Comparison of ENCODE assay signal across 8 cellular contexts in genomic region chr1:161524742-161525250, GRCh38. TPM values are rescaled to one million over a fixed set of nuclear protein-coding genes. Genes with fewer than 3 reads are reported as not detected.
DNase-seq lines count a peak whose midpoint lies in the region; ATAC-seq, FAIRE-seq and TF ChIP-seq lines count a peak whose summit lies in the region.
"Not testable (repeated sequence)": the region's sequence is repeated elsewhere in the genome, so short reads cannot be mapped to it uniquely, and the experiment has no call there.

No MANE protein-coding gene starts in this region.

- not testable (repeated sequence) for H3K79me2 ChIP-seq in OCI-LY1 (ENCODE audit: insufficient read depth, low read length)

- not testable (repeated sequence) for H3K4me1 Mint-ChIP-seq in activated naive CD4-positive, alpha-beta T cell treated with anti-CD3 and anti-CD28 coated beads for 36 hours (ENCODE audit: low read depth)

- not testable (repeated sequence) for H3K9me2 ChIP-seq in OCI-LY1 (ENCODE audit: low read depth, low read length)

- peak overlapping the region; percentile 52 to 80; a peak in 5 of 6 replicates for H3K27ac ChIP-seq in A549
- not testable (repeated sequence) for H3K27ac ChIP-seq in OCI-LY1 (ENCODE audit: low read depth, low read length, poor library complexity, severe bottlenecking); gastrocnemius medialis
- peak overlapping the region; percentile 12 to 88 for H3K27ac ChIP-seq in liver (ENCODE audit: low read depth in 1 of 2, low read length in 2 of 2)

- not testable (repeated sequence) for H3K9ac ChIP-seq in OCI-LY1 (ENCODE audit: low read length); liver (ENCODE audit: low read depth in 1 of 2, low read length in 2 of 2)

- DNase-seq in A549 (ENCODE audit: low read depth in 1 of 2, low spot score in 1 of 2) = peak in 1 of 2 experiments; percentile 51
- peak; percentile 11 for DNase-seq in activated naive CD4-positive, alpha-beta T cell treated with anti-CD3 and anti-CD28 coated beads for 36 hours
- not testable (repeated sequence) for DNase-seq in epithelial cell of proximal tubule (ENCODE audit: low read depth); gastrocnemius medialis

- H3K4me2 ChIP-seq in A549 (peak overlapping the region; percentile 63), OCI-LY1 (ENCODE audit: low read length) (peak overlapping the region; percentile 54; the same call in 1 of the 2 replicates)

- in situ Hi-C loops in gastrocnemius medialis (cut with MboI; ENCODE audit: low sequenced_read_pairs in 4 of 4) = not testable (repeated sequence)

- H3K9me3 Mint-ChIP-seq in activated naive CD4-positive, alpha-beta T cell treated with anti-CD3 and anti-CD28 coated beads for 36 hours = not testable (repeated sequence)

- H3K4me3 ChIP-seq in A549 = peak overlapping the region; percentile 61
- peak overlapping the region; percentile 70 for H3K4me3 ChIP-seq in OCI-LY1 (ENCODE audit: low read depth, low read length, poor library complexity, severe bottlenecking)
- H3K4me3 ChIP-seq in epithelial cell of proximal tubule (ENCODE audit: low read depth, low read length) = peak overlapping the region; percentile 28
- H3K4me3 ChIP-seq in liver (ENCODE audit: low read depth in 1 of 3, low read length in 3 of 3) = not testable (repeated sequence)
- H3K4me3 ChIP-seq in gastrocnemius medialis = peak overlapping the region; percentile 42 to 80 (median 54)

- H3K4me3 Mint-ChIP-seq in activated naive CD4-positive, alpha-beta T cell treated with anti-CD3 and anti-CD28 coated beads for 36 hours = peak overlapping the region; percentile 79

- not testable (repeated sequence) for H3K27ac Mint-ChIP-seq in activated naive CD4-positive, alpha-beta T cell treated with anti-CD3 and anti-CD28 coated beads for 36 hours

- not testable (repeated sequence) for H4K20me1 ChIP-seq in OCI-LY1 (ENCODE audit: insufficient read depth, low read length)

- not testable (repeated sequence) for H3K27me3 ChIP-seq in OCI-LY1 (ENCODE audit: insufficient read depth, low read length); liver (ENCODE audit: control insufficient read depth in 4 of 4, insufficient read depth in 4 of 4, low read length in 3 of 4); gastrocnemius medialis

- TF ChIP-seq RAD21 in A549 (conservative IDR thresholded peaks at IDR 0.05 in 1 of 2, IDR thresholded peaks at IDR 0.05 in 1 of 2); liver (IDR thresholded peaks at IDR 0.05): not testable (repeated sequence)

- not testable (repeated sequence) for H3K36me3 Mint-ChIP-seq in activated naive CD4-positive, alpha-beta T cell treated with anti-CD3 and anti-CD28 coated beads for 36 hours (ENCODE audit: low read depth)

- CTCF ChIA-PET in A549 (lab: Yijun Ruan, JAX) = interaction anchor here (3.0 kb wide), 1 partner anchor 40 kb away, joined by 10 read pairs; no protein-coding TSS in a partner anchor
- CTCF ChIA-PET in activated naive CD4-positive, alpha-beta T cell treated with anti-CD3 and anti-CD28 coated beads for 36 hours (lab: Charles Lee) = not testable (repeated sequence)

- FAIRE-seq in A549 (lab: Jason Lieb, UNC) = not testable (repeated sequence)

- ATAC-seq in A549 (peak; percentile 66 to 78), GM18907 (IDR thresholded peaks at IDR 0.05; ENCODE audit: unreplicated experiment) (peak; percentile 12), HG02763 (IDR thresholded peaks at IDR 0.05; ENCODE audit: unreplicated experiment) (peak; percentile 10), gastrocnemius medialis (peak in 1 of 2 donors; percentile 32)

- not testable (repeated sequence) for H2AFZ ChIP-seq in OCI-LY1 (ENCODE audit: low read length)

- H3K36me3 ChIP-seq in OCI-LY1 (ENCODE audit: insufficient read depth, low read length); liver (ENCODE audit: control insufficient read depth in 4 of 4, insufficient read depth in 3 of 4, low read depth in 1 of 4, low read length in 3 of 4); gastrocnemius medialis: not testable (repeated sequence)

- TF ChIP-seq CTCF in A549 (IDR thresholded peaks at IDR 0.05); OCI-LY1 (IDR thresholded peaks at IDR 0.05; ENCODE audit: low read length); epithelial cell of proximal tubule (conservative IDR thresholded peaks at IDR 0.05; ENCODE audit: low read depth, low read length); liver (IDR thresholded peaks at IDR 0.05; ENCODE audit: low read depth, low read length, missing input control); gastrocnemius medialis (IDR thresholded peaks at IDR 0.05 in 4 of 5, conservative IDR thresholded peaks at IDR 0.05 in 1 of 5): not testable (repeated sequence)

- TF ChIP-seq POLR2A in A549 (IDR thresholded peaks at IDR 0.05; ENCODE audit: low read length); gastrocnemius medialis (IDR thresholded peaks at IDR 0.05): not testable (repeated sequence)

- H3K4me1 ChIP-seq in A549; OCI-LY1 (ENCODE audit: insufficient read depth, low read length, severe bottlenecking); liver (ENCODE audit: control insufficient read depth in 4 of 4, insufficient read depth in 4 of 4, low read length in 3 of 4); gastrocnemius medialis: not testable (repeated sequence)

- not testable (repeated sequence) for H3K9me3 ChIP-seq in A549; OCI-LY1 (ENCODE audit: low read length); liver (ENCODE audit: control insufficient read depth in 4 of 4, low read length in 3 of 4); gastrocnemius medialis

- TF ChIP-seq EP300 in A549 (IDR thresholded peaks at IDR 0.05) = not testable (repeated sequence)

- POLR2A ChIA-PET in A549 (lab: Yijun Ruan, JAX) = not testable (repeated sequence)

- H3K27me3 Mint-ChIP-seq in activated naive CD4-positive, alpha-beta T cell treated with anti-CD3 and anti-CD28 coated beads for 36 hours (ENCODE audit: low read depth) = not testable (repeated sequence)

- H3F3A ChIP-seq in OCI-LY1 (ENCODE audit: insufficient read depth, low read length) = not testable (repeated sequence)

- WGBS in A549 (ENCODE audit: missing lambda C conversion rate) = 74% methylated on average over 15 of the region's 53 CpGs
- 16% methylated on average over 38 of the region's 53 CpGs for WGBS in liver

- intact Hi-C loops in activated naive CD4-positive, alpha-beta T cell treated with anti-CD3 and anti-CD28 coated beads for 36 hours (cut with micrococcal nuclease); gastrocnemius medialis (cut with DNase I; ENCODE audit: low total_unique reads): not testable (repeated sequence)

RNA-seq across cellular contexts. Expression of gene HSPA6, which starts 0.5 kb away (rescaled TPM):
- polyA plus RNA-seq in A549 (2011; rRNA removed) = 0.22 and 0.58 TPM in 2 replicates
- polyA plus RNA-seq in A549 (2012; cell fraction: cytosol; rRNA removed) = 0.71 and 0.73 TPM in 2 replicates
- polyA plus RNA-seq in A549 (2012; cell fraction: nucleus; rRNA removed) = 0.73 and 1.1 TPM in 2 replicates
- 0.26 to 0.50 TPM (median 0.50 TPM) in 3 replicates for polyA plus RNA-seq in A549 (2017; fragmentation: RNase III; extraction: RNeasy Plus Mini Kit Qiagen cat#74134 plus additional on column Dnase treatment)
- polyA minus RNA-seq in A549 (2011; rRNA and poly(A)+ RNA removed) = 0.49 and 0.62 TPM in 2 replicates
- under 1 TPM; 0.12 to 0.25 TPM for total RNA-seq in activated naive CD4-positive, alpha-beta T cell treated with anti-CD3 and anti-CD28 coated beads for 36 hours
- total RNA-seq in epithelial cell of proximal tubule = 0.12 and 0.36 TPM in 2 replicates
- total RNA-seq in liver = 1 to 10 TPM; 2.4 to 3.1 TPM
- polyA plus RNA-seq in liver = under 1 TPM; 0.44 to 0.63 TPM
- under 1 TPM in 2 of 4 donors, not detected in 2; 0.25 to 0.60 TPM for total RNA-seq in gastrocnemius medialis

RNA-seq across cellular contexts. Expression of gene FCGR2A, which starts 19.5 kb away (rescaled TPM):
- polyA plus RNA-seq in A549 (2011; rRNA removed) (0.12 and 0.13 TPM in 2 replicates), A549 (2017; fragmentation: RNase III; extraction: RNeasy Plus Mini Kit Qiagen cat#74134 plus additional on column Dnase treatment) (not detected in 3 replicates), liver (1 to 10 TPM; 2.9 to 7.5 TPM)
- polyA plus RNA-seq in A549 (2012; cell fraction: cytosol; rRNA removed) = not detected in 2 replicates
- polyA plus RNA-seq in A549 (2012; cell fraction: nucleus; rRNA removed) = not detected in 2 replicates
- polyA minus RNA-seq in A549 (2011; rRNA and poly(A)+ RNA removed) = not detected in 2 replicates
- not detected for total RNA-seq in activated naive CD4-positive, alpha-beta T cell treated with anti-CD3 and anti-CD28 coated beads for 36 hours
- total RNA-seq in epithelial cell of proximal tubule (not detected in 2 replicates), liver (10 to 100 TPM; 15.5 to 16.0 TPM), gastrocnemius medialis (1 to 10 TPM; 5.0 to 9.0 (median 7.2) TPM)

RNA-seq across cellular contexts. Expression of gene FCGR3A, which starts 24.8 kb away (rescaled TPM):
- polyA plus RNA-seq in A549 (2011; rRNA removed) = not detected in 2 replicates
- polyA plus RNA-seq in A549 (2012; cell fraction: cytosol; rRNA removed) = not detected in 2 replicates
- not detected in 2 replicates for polyA plus RNA-seq in A549 (2012; cell fraction: nucleus; rRNA removed)
- polyA plus RNA-seq in A549 (2017; fragmentation: RNase III; extraction: RNeasy Plus Mini Kit Qiagen cat#74134 plus additional on column Dnase treatment) = not detected in 3 replicates
- not detected in 2 replicates for polyA minus RNA-seq in A549 (2011; rRNA and poly(A)+ RNA removed)
- under 1 TPM in 1 of 2 experiments, not detected in 1; 0.19 TPM for total RNA-seq in activated naive CD4-positive, alpha-beta T cell treated with anti-CD3 and anti-CD28 coated beads for 36 hours
- total RNA-seq in epithelial cell of proximal tubule = not detected in 2 replicates
- 10 to 100 TPM; 37.7 to 70.1 TPM for total RNA-seq in liver
- 10 to 100 TPM in 1 of 2 donors, 1 to 10 TPM in 1; 9.8 to 60.7 TPM for polyA plus RNA-seq in liver
- total RNA-seq in gastrocnemius medialis = 1 to 10 TPM; 1.7 to 7.7 (median 3.0) TPM

Comparison
In these comparisons a context has a peak if more than half of its experiments do, and no peak if none do; other contexts are left out.
1. RNA of gene FCGR3A, which starts 24.8 kb away (total RNA-seq): 37.7 to 70.1 TPM in liver; 1.7 to 7.7 TPM in gastrocnemius medialis, 0.19 TPM in activated naive CD4-positive, alpha-beta T cell treated with anti-CD3 and anti-CD28 coated beads for 36 hours and not detected in epithelial cell of proximal tubule; every median in the first group is over 4 times any median in the second.